15 cellular contexts compared by ENCODE assay signal in genomic region chr1:33302325-33302724, GRCh38. TPM values are rescaled to one million over a fixed set of nuclear protein-coding genes. Genes with fewer than 3 reads are reported as not detected.
A peak's percentile ranks its signal among the peaks of the same experiment; 100 is the strongest.
DNase-seq lines count a peak whose midpoint lies in the region; ATAC-seq and TF ChIP-seq lines count a peak whose summit lies in the region.
"Had no signal": no experiment of that assay in that cellular context is flagged by ENCODE, and none has a peak within 500 bp of the region (broad histone marks: within the 10 kb centered on the region; RNA-seq: fewer than 3 reads in every experiment).

No MANE protein-coding gene starts in this region.

- H3K9me3 Mint-ChIP-seq in activated naive CD8-positive, alpha-beta T cell treated with anti-CD3 and anti-CD28 coated beads, Interleukin-2, amount 10 ng/mL, durations not matched to agents 7 days and 5 days: peaks cover 3% of the 10 kb centered on the region
- H3K9me3 Mint-ChIP-seq in stimulated activated naive CD8-positive, alpha-beta T cell treated with anti-CD3 and anti-CD28 coated beads, Interleukin-15, amount 100 ng/mL, for 72 hours: peaks cover 4 to 17% of the 10 kb centered on the region in 2 donors
- no peaks in the 10 kb centered on the region for H3K9me3 Mint-ChIP-seq in HFFc6
- H3K9me3 Mint-ChIP-seq: dendritic cell treated with granulocyte-macrophage colony-stimulating factor and Interleukin-4, amounts not matched to agents 40 ng/mL and 50 ng/mL, for 4 days had no signal

- no peak for TF ChIP-seq CTCF in HFFc6 (IDR thresholded peaks at IDR 0.05)

- intact Hi-C loops in Right ventricle myocardium superior (cut with DNase I) (no loop called here), cardiac septum (cut with DNase I) (no loop called here)

- ATAC-seq in Right ventricle myocardium superior (ENCODE audit: poor library complexity) (no peak), esophagus mucosa (no peak), GM21515 (IDR thresholded peaks at IDR 0.05; ENCODE audit: unreplicated experiment) (no peak)
- ATAC-seq in activated naive CD8-positive, alpha-beta T cell treated with anti-CD3 and anti-CD28 coated beads, Interleukin-2, amount 10 ng/mL, durations not matched to agents 7 days and 5 days (ENCODE audit: low read depth): peak; percentile 80
- peak; percentile 47 for ATAC-seq in stimulated activated naive CD8-positive, alpha-beta T cell treated with anti-CD3 and anti-CD28 coated beads, Interleukin-15, amount 100 ng/mL, for 72 hours

- peak overlapping the region; percentile 59 for H3K4me3 Mint-ChIP-seq in activated naive CD8-positive, alpha-beta T cell treated with anti-CD3 and anti-CD28 coated beads, Interleukin-2, amount 10 ng/mL, durations not matched to agents 7 days and 5 days
- no peak overlapping the region for H3K4me3 Mint-ChIP-seq in stimulated activated naive CD8-positive, alpha-beta T cell treated with anti-CD3 and anti-CD28 coated beads, Interleukin-15, amount 100 ng/mL, for 72 hours
- no peak overlapping the region for H3K4me3 Mint-ChIP-seq in HFFc6
- H3K4me3 Mint-ChIP-seq: B cell; dendritic cell treated with granulocyte-macrophage colony-stimulating factor and Interleukin-4, amounts not matched to agents 40 ng/mL and 50 ng/mL, for 4 days had no signal

- H3K27ac Mint-ChIP-seq in activated naive CD8-positive, alpha-beta T cell treated with anti-CD3 and anti-CD28 coated beads, Interleukin-2, amount 10 ng/mL, durations not matched to agents 7 days and 5 days: peak overlapping the region; percentile 91
- peak overlapping the region in 1 of 2 donors; percentile 48 for H3K27ac Mint-ChIP-seq in stimulated activated naive CD8-positive, alpha-beta T cell treated with anti-CD3 and anti-CD28 coated beads, Interleukin-15, amount 100 ng/mL, for 72 hours
- no peak overlapping the region for H3K27ac Mint-ChIP-seq in HFFc6
- H3K27ac Mint-ChIP-seq: B cell; dendritic cell treated with granulocyte-macrophage colony-stimulating factor and Interleukin-4, amounts not matched to agents 40 ng/mL and 50 ng/mL, for 4 days had no signal

- DNase-seq in Right ventricle myocardium superior (peak; percentile 36), cardiac septum (ENCODE audit: low spot score) (no peak), OCI-M1 (lab: John Stamatoyannopoulos, UW) (peak; percentile 3), HFFc6 (no peak)
- peak; percentile 69 for DNase-seq in activated naive CD8-positive, alpha-beta T cell treated with anti-CD3 and anti-CD28 coated beads, Interleukin-2, amount 10 ng/mL, durations not matched to agents 7 days and 5 days
- peak in 1 of 2 donors; percentile 49 for DNase-seq in stimulated activated naive CD8-positive, alpha-beta T cell treated with anti-CD3 and anti-CD28 coated beads, Interleukin-15, amount 100 ng/mL, for 72 hours
- DNase-seq: midbrain, NCI-H146, NCI-H748 treated with DMSO at 0.1 percent for 48 hours, SIG-M5, stomach had no signal

- POLR2A ChIA-PET in activated naive CD8-positive, alpha-beta T cell treated with anti-CD3 and anti-CD28 coated beads, Interleukin-2, amount 10 ng/mL, durations not matched to agents 7 days and 5 days (lab: Charles Lee): interaction anchor here (1.0 kb wide), 1 partner anchor 48 kb away, joined by 3 read pairs; no protein-coding TSS in a partner anchor

- peaks cover 10% of the 10 kb centered on the region for H3K27me3 Mint-ChIP-seq in activated naive CD8-positive, alpha-beta T cell treated with anti-CD3 and anti-CD28 coated beads, Interleukin-2, amount 10 ng/mL, durations not matched to agents 7 days and 5 days
- H3K27me3 Mint-ChIP-seq in stimulated activated naive CD8-positive, alpha-beta T cell treated with anti-CD3 and anti-CD28 coated beads, Interleukin-15, amount 100 ng/mL, for 72 hours: peaks cover 14% of the 10 kb centered on the region
- peaks cover 2% of the 10 kb centered on the region for H3K27me3 Mint-ChIP-seq in HFFc6 (ENCODE audit: insufficient read depth)

- peaks cover 21% of the 10 kb centered on the region for H3K36me3 Mint-ChIP-seq in activated naive CD8-positive, alpha-beta T cell treated with anti-CD3 and anti-CD28 coated beads, Interleukin-2, amount 10 ng/mL, durations not matched to agents 7 days and 5 days
- H3K36me3 Mint-ChIP-seq in HFFc6 (ENCODE audit: low read depth): no peaks in the 10 kb centered on the region; the same call in 1 of the 2 replicates

- H3K4me1 Mint-ChIP-seq in activated naive CD8-positive, alpha-beta T cell treated with anti-CD3 and anti-CD28 coated beads, Interleukin-2, amount 10 ng/mL, durations not matched to agents 7 days and 5 days: peaks cover 41% of the 10 kb centered on the region
- H3K4me1 Mint-ChIP-seq in stimulated activated naive CD8-positive, alpha-beta T cell treated with anti-CD3 and anti-CD28 coated beads, Interleukin-15, amount 100 ng/mL, for 72 hours: peaks cover 28% of the 10 kb centered on the region
- peaks cover 16% of the 10 kb centered on the region for H3K4me1 Mint-ChIP-seq in HFFc6 (ENCODE audit: low read depth)

RNA-seq across cellular contexts. Expression of gene A3GALT2, which starts 18.6 kb away (rescaled TPM):
- not detected for total RNA-seq in Right ventricle myocardium superior
- total RNA-seq in cardiac septum: not detected
- under 1 TPM in 1 of 2 experiments, not detected in 1; 0.31 TPM for total RNA-seq in activated naive CD8-positive, alpha-beta T cell treated with anti-CD3 and anti-CD28 coated beads, Interleukin-2, amount 10 ng/mL, durations not matched to agents 7 days and 5 days
- not detected for total RNA-seq in esophagus mucosa
- not detected for total RNA-seq in HFFc6 (2021; fragmentation: NEBNext Ultra II Directional; extraction: Animal tissue kit (Norgen Biotek cat#: 25700))
- total RNA-seq: B cell, stomach had no signal

RNA-seq across cellular contexts. Expression of gene ZNF362, which starts 46.0 kb away (rescaled TPM):
- total RNA-seq in Right ventricle myocardium superior: 30.1 TPM
- 30.3 TPM for total RNA-seq in cardiac septum
- 10 to 100 TPM; 18.8 to 23.1 TPM for total RNA-seq in activated naive CD8-positive, alpha-beta T cell treated with anti-CD3 and anti-CD28 coated beads, Interleukin-2, amount 10 ng/mL, durations not matched to agents 7 days and 5 days
- 14.0 TPM for total RNA-seq in esophagus mucosa
- 10 to 100 TPM; 15.3 to 19.6 (median 17.0) TPM for total RNA-seq in HFFc6 (2021; fragmentation: NEBNext Ultra II Directional; extraction: Animal tissue kit (Norgen Biotek cat#: 25700))

Comparison
In these comparisons a context has a peak if more than half of its experiments do, and no peak if none do; other contexts are left out.
1. DNase-seq: peak in Right ventricle myocardium superior (single experiment), OCI-M1 (single experiment) and activated naive CD8-positive, alpha-beta T cell treated with anti-CD3 and anti-CD28 coated beads, Interleukin-2, amount 10 ng/mL, durations not matched to agents 7 days and 5 days (single experiment); none in cardiac septum (single experiment) and HFFc6 (single experiment).
2. ATAC-seq: peak in activated naive CD8-positive, alpha-beta T cell treated with anti-CD3 and anti-CD28 coated beads, Interleukin-2, amount 10 ng/mL, durations not matched to agents 7 days and 5 days (single experiment) and stimulated activated naive CD8-positive, alpha-beta T cell treated with anti-CD3 and anti-CD28 coated beads, Interleukin-15, amount 100 ng/mL, for 72 hours (single experiment); none in Right ventricle myocardium superior (single experiment), esophagus mucosa (single experiment) and GM21515 (single experiment).